ENCODE assay signal across 8 cellular contexts in the genomic region with DNA sequence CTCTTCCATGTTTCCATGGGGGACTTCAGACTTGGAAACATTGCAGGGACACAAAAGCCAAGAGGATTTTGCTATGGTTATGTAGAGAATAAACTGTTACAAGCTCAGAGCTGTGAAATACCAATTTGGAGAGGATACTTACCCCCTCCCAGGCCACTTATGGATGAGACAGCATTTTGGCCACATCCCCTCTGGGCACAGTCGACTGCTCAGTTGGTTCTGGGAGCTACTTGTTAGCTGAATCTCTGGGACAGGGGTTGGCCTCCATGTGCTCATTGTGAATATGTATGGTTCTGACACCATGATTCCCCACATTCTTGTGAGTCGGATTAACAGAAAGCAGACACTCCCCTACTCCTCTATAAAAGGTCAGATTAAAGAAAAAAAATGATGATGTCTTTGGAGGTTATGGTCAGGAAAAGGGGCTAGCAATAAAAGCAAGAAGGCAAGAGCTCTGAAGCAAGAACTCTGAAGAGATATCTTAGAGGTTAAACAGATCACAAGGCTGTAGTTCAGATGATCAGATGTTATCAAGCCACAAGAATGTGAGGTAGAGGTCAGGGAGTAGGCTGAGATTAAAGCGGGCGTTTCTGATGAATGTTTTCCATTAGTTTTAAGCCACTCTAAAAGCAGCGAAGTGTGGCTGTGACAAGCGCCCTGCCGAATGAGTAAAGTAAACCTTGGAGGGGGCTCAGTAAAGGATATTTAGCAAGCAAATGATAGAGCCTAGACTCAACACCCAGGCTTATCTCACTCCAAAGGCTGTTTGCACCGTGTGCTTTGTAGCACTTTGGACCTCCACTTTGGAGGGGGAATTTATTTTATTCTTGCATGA. TPM values are rescaled to one million over a fixed set of nuclear protein-coding genes. Genes with fewer than 3 reads are reported as not detected.
DNase-seq lines count a peak whose midpoint lies in the region; ATAC-seq and TF ChIP-seq lines count a peak whose summit lies in the region.

No MANE protein-coding gene starts in this region.

- peaks cover 4% of the 10 kb centered on the region; the same call in 2 of the 3 replicates for H3K36me3 Mint-ChIP-seq in GM23338 (ENCODE audit: low read depth)
- peaks cover 17% of the 10 kb centered on the region for H3K36me3 Mint-ChIP-seq in T-cell

- no peak overlapping the region for H3K4me3 Mint-ChIP-seq in GM23338
- peak overlapping the region in 1 of 3 donors; percentile 12 for H3K4me3 Mint-ChIP-seq in T-cell

- H3K9me2 ChIP-seq in GM23338 (ENCODE audit: insufficient read depth), result no peaks in the 10 kb centered on the region

- H3K4me3 ChIP-seq in GM23338 (no peak overlapping the region), fibroblast of villous mesenchyme (ENCODE audit: low read depth, low read length) (no peak overlapping the region), spleen (no peak overlapping the region)

- H3K4me2 ChIP-seq in GM23338, result no peak overlapping the region

- TF ChIP-seq POLR2A in spleen (IDR thresholded peaks at IDR 0.05), result no peak

- no peaks in the 10 kb centered on the region for H3K79me2 ChIP-seq in GM23338 (replicated peaks; ENCODE audit: insufficient read depth)

- H3K4me1 ChIP-seq in GM23338 (ENCODE audit: insufficient read depth) (no peaks in the 10 kb centered on the region), spleen (peaks cover 3 to 90% (median 33%) of the 10 kb centered on the region in 6 donors)

- H3K27ac Mint-ChIP-seq in GM23338 (peak overlapping the region; percentile 81), T-cell (peak overlapping the region; percentile 13 to 17)

- H3K9me3 ChIP-seq in spleen, result no peaks in the 10 kb centered on the region

- no peaks in the 10 kb centered on the region for H4K20me1 ChIP-seq in GM23338 (replicated peaks; ENCODE audit: insufficient read depth)

- no peaks in the 10 kb centered on the region for H3F3A ChIP-seq in GM23338 (replicated peaks; ENCODE audit: low read depth)

- TF ChIP-seq CTCF in GM23338 (conservative IDR thresholded peaks at IDR 0.05; ENCODE audit: low read depth in 2 of 2) (no peak), fibroblast of villous mesenchyme (IDR thresholded peaks at IDR 0.05; ENCODE audit: insufficient read depth, low read depth, low read length) (no peak), spleen (IDR thresholded peaks at IDR 0.05 in 8 of 11, conservative IDR thresholded peaks at IDR 0.05 in 3 of 11) (no peak)

- H3K36me3 ChIP-seq in GM23338 (ENCODE audit: insufficient read depth), result no peaks in the 10 kb centered on the region
- peaks cover 0 to 11% (median under 1%) of the 10 kb centered on the region in 6 donors for H3K36me3 ChIP-seq in spleen

- peak overlapping the region; percentile 53 for H2AFZ ChIP-seq in GM23338

- ATAC-seq in GM23338 (peak; percentile 61), T-cell (replicated peaks in 1 of 4) (peak; percentile 42 to 64 (median 48)), HG02973 (IDR thresholded peaks at IDR 0.05; ENCODE audit: unreplicated experiment) (no peak)

- H3K9me3 Mint-ChIP-seq in GM23338 (no peaks in the 10 kb centered on the region), T-cell (no peaks in the 10 kb centered on the region)

- DNase-seq in GM23338 (ENCODE audit: low spot score) (no peak), T-cell (no peak), fibroblast of villous mesenchyme (ENCODE audit: low read depth) (peak; percentile 66), spleen (no peak), NCI-H2107 treated with DMSO at 0.1 percent for 48 hours (lab: John Stamatoyannopoulos, UW; ENCODE audit: unreplicated experiment) (no peak), NAMALWA (ENCODE audit: low spot score) (no peak), SW 1271 (lab: John Stamatoyannopoulos, UW) (no peak)

- H3K27ac ChIP-seq in GM23338 (ENCODE audit: low read depth) (no peak overlapping the region), spleen (peak overlapping the region in 5 of 8 donors; percentile 18 to 36 (median 29))

- WGBS in spleen, 5 donors, result 68 to 75% (median 70%) methylated on average over 8 of the region's 8 CpGs

- intact Hi-C loops in spleen (cut with DNase I; ENCODE audit: low total_unique reads), result no loop called here

- H3K27me3 Mint-ChIP-seq in GM23338 (ENCODE audit: insufficient read depth, low read depth, poor library complexity) (no peaks in the 10 kb centered on the region), T-cell (no peaks in the 10 kb centered on the region)

- H3K27me3 ChIP-seq in GM23338 (ENCODE audit: insufficient read depth) (no peaks in the 10 kb centered on the region), spleen (replicated peaks in 1 of 7) (no peaks in the 10 kb centered on the region)

- CTCF ChIA-PET in T-cell (lab: Charles Lee), result no interaction called here

- H3K4me1 Mint-ChIP-seq in GM23338, result peaks cover 14% of the 10 kb centered on the region
- peaks cover 54 to 78% (median 73%) of the 10 kb centered on the region in 3 donors for H3K4me1 Mint-ChIP-seq in T-cell

- POLR2A ChIA-PET in T-cell (lab: Charles Lee), result interaction anchor here in 1 of 2 donors (0.8 kb wide), 1 partner anchor 302 kb away, joined by 3 read pairs; no protein-coding TSS in a partner anchor

TF ChIP-seq in GM23338, 12 proteins besides CTCF, POLR2A, EP300 and RAD21:
- TF ChIP-seq JUNB (IDR thresholded peaks at IDR 0.05; ENCODE audit: unreplicated experiment), result no peak
- TF ChIP-seq, protein P1, sequence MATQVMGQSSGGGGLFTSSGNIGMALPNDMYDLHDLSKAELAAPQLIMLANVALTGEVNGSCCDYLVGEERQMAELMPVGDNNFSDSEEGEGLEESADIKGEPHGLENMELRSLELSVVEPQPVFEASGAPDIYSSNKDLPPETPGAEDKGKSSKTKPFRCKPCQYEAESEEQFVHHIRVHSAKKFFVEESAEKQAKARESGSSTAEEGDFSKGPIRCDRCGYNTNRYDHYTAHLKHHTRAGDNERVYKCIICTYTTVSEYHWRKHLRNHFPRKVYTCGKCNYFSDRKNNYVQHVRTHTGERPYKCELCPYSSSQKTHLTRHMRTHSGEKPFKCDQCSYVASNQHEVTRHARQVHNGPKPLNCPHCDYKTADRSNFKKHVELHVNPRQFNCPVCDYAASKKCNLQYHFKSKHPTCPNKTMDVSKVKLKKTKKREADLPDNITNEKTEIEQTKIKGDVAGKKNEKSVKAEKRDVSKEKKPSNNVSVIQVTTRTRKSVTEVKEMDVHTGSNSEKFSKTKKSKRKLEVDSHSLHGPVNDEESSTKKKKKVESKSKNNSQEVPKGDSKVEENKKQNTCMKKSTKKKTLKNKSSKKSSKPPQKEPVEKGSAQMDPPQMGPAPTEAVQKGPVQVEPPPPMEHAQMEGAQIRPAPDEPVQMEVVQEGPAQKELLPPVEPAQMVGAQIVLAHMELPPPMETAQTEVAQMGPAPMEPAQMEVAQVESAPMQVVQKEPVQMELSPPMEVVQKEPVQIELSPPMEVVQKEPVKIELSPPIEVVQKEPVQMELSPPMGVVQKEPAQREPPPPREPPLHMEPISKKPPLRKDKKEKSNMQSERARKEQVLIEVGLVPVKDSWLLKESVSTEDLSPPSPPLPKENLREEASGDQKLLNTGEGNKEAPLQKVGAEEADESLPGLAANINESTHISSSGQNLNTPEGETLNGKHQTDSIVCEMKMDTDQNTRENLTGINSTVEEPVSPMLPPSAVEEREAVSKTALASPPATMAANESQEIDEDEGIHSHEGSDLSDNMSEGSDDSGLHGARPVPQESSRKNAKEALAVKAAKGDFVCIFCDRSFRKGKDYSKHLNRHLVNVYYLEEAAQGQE (IDR thresholded peaks at IDR 0.05; ENCODE audit: unreplicated experiment), result no peak
- TF ChIP-seq ZNF331 (CRISPR knock-in tag; IDR thresholded peaks at IDR 0.05; ENCODE audit: low read depth), result no peak
- TF ChIP-seq EZH2phosphoT487 (IDR thresholded peaks at IDR 0.05; ENCODE audit: unreplicated experiment), result no peak
- no peak for TF ChIP-seq POLR2AphosphoS5 (IDR thresholded peaks at IDR 0.05; ENCODE audit: low read depth)
- TF ChIP-seq CREB1 (CRISPR knock-in tag; IDR thresholded peaks at IDR 0.05; ENCODE audit: low read depth), result no peak

RNA-seq across cellular contexts. Expression of a gene that starts 17.2 kb away (rescaled TPM):
- 11.5 and 12.5 TPM in 2 replicates for total RNA-seq in GM23338 (2014; rRNA removed; shearing (Covaris generic))
- polyA plus RNA-seq in GM23338 (2016; fragmentation: Nextera tagmentation; extraction: Ambion mirVana) (1.8 and 2.5 TPM in 2 replicates), spleen (10 to 100 TPM in 2 of 3 donors, 1 to 10 TPM in 1; 6.2 to 13.6 (median 10.7) TPM)
- total RNA-seq in T-cell (10 to 100 TPM; 27.5 to 37.8 (median 34.5) TPM), fibroblast of villous mesenchyme (98.9 and 120 TPM in 2 replicates), spleen (10 to 100 TPM; 19.1 to 49.4 (median 27.9) TPM)

RNA-seq across cellular contexts. Expression of a gene that starts 45.6 kb away (rescaled TPM):
- total RNA-seq in GM23338 (2014; rRNA removed; shearing (Covaris generic)), result not detected in 2 replicates
- not detected in 2 replicates for polyA plus RNA-seq in GM23338 (2016; fragmentation: Nextera tagmentation; extraction: Ambion mirVana)
- not detected for total RNA-seq in T-cell
- not detected in 2 replicates for total RNA-seq in fibroblast of villous mesenchyme
- 10 to 100 TPM in 1 of 7 donors, 1 to 10 TPM in 6; 4.8 to 11.5 (median 7.7) TPM for total RNA-seq in spleen
- 1 to 10 TPM; 2.2 to 7.5 (median 2.6) TPM for polyA plus RNA-seq in spleen

RNA-seq across cellular contexts. Expression of a gene that starts 55.3 kb away (rescaled TPM):
- 2.4 and 9.4 TPM in 2 replicates for total RNA-seq in GM23338 (2014; rRNA removed; shearing (Covaris generic))
- 3.4 and 3.9 TPM in 2 replicates for polyA plus RNA-seq in GM23338 (2016; fragmentation: Nextera tagmentation; extraction: Ambion mirVana)
- 1 to 10 TPM; 4.0 to 7.8 (median 5.3) TPM for total RNA-seq in T-cell
- total RNA-seq in fibroblast of villous mesenchyme, result 2,403 and 2,598 TPM in 2 replicates
- total RNA-seq in spleen, result 1,000 to 10,000 TPM in 1 of 7 donors, 100 to 1,000 TPM in 6; 128 to 1,421 (median 242) TPM
- polyA plus RNA-seq in spleen, result 100 to 1,000 TPM; 104 to 324 (median 224) TPM

Comparison
In these comparisons a context has a peak if more than half of its experiments do, and no peak if none do; other contexts are left out.
1. RNA of a gene that starts 55.3 kb away (total RNA-seq): 2,403 to 2,598 TPM in fibroblast of villous mesenchyme and 128 to 1,421 TPM in spleen; 2.4 to 9.4 TPM in GM23338 and 4.0 to 7.8 TPM in T-cell; every median in the first group is over 10 times any median in the second.